ENCODE assay signal across 16 cellular contexts in genomic region chr10:74282853-74283205, GRCh38.
DNase-seq lines count a peak whose midpoint lies in the region; ATAC-seq and TF ChIP-seq lines count a peak whose summit lies in the region.
"Had no signal": no experiment of that assay in that cellular context is flagged by ENCODE, and none has a peak within 500 bp of the region (broad histone marks: within the 10 kb centered on the region; RNA-seq: fewer than 3 reads in every experiment).

No MANE protein-coding gene starts in this region.

- peaks cover 15% of the 10 kb centered on the region for H3K4me1 Mint-ChIP-seq in activated CD8-positive, alpha-beta T cell treated with anti-CD3 and anti-CD28 coated beads for 36 hours (ENCODE audit: low read depth)
- peaks cover 5% of the 10 kb centered on the region for H3K4me1 Mint-ChIP-seq in activated CD8-positive, alpha-beta T cell treated with anti-CD3 and anti-CD28 coated beads, Interleukin-2, amount 10 ng/mL, durations not matched to agents 7 days and 5 days (ENCODE audit: low read depth)

- no peaks in the 10 kb centered on the region for H4K20me1 ChIP-seq in fibroblast of lung (ENCODE audit: control insufficient read depth, extremely low read depth, insufficient read depth, low read length)

- H3K9ac ChIP-seq in adipocyte (ENCODE audit: low read length): no peak overlapping the region
- no peak overlapping the region for H3K9ac ChIP-seq in fibroblast of lung (ENCODE audit: insufficient read depth, low read length)

- H3K27me3 ChIP-seq in adipocyte (replicated peaks; ENCODE audit: control insufficient read depth, insufficient read depth, low read length) (no peaks in the 10 kb centered on the region), fibroblast of lung (ENCODE audit: control insufficient read depth, insufficient read depth, low read length) (no peaks in the 10 kb centered on the region)

- H3K4me1 ChIP-seq in adipocyte (ENCODE audit: control insufficient read depth, insufficient read depth, low read length) (peaks cover 11% of the 10 kb centered on the region), fibroblast of lung (ENCODE audit: control insufficient read depth, extremely low read depth, insufficient read depth, low read length) (no peaks in the 10 kb centered on the region), mucosa of descending colon (ENCODE audit: low read depth) (no peaks in the 10 kb centered on the region)

- H3K36me3 ChIP-seq in adipocyte (ENCODE audit: control insufficient read depth, insufficient read depth, low read length, severe bottlenecking) (peaks cover 5% of the 10 kb centered on the region), fibroblast of lung (ENCODE audit: control insufficient read depth, insufficient read depth, low read length) (no peaks in the 10 kb centered on the region), mucosa of descending colon (ENCODE audit: low read depth) (no peaks in the 10 kb centered on the region)

- no peaks in the 10 kb centered on the region for H3K27me3 Mint-ChIP-seq in activated CD8-positive, alpha-beta T cell treated with anti-CD3 and anti-CD28 coated beads for 36 hours
- H3K27me3 Mint-ChIP-seq in activated CD8-positive, alpha-beta T cell treated with anti-CD3 and anti-CD28 coated beads, Interleukin-2, amount 10 ng/mL, durations not matched to agents 7 days and 5 days (ENCODE audit: low read depth): no peaks in the 10 kb centered on the region

- TF ChIP-seq CTCF in activated CD8-positive, alpha-beta T cell treated with anti-CD3 and anti-CD28 coated beads for 36 hours (IDR thresholded peaks at IDR 0.05): no peak
- no peak for TF ChIP-seq CTCF in fibroblast of lung (conservative IDR thresholded peaks at IDR 0.05 in 1 of 2, IDR thresholded peaks at IDR 0.05 in 1 of 2; ENCODE audit: low read depth in 1 of 2, low read length in 2 of 2)
- TF ChIP-seq CTCF in mucosa of descending colon (IDR thresholded peaks at IDR 0.05): no peak

- peaks cover 22% of the 10 kb centered on the region for H3K36me3 Mint-ChIP-seq in activated CD8-positive, alpha-beta T cell treated with anti-CD3 and anti-CD28 coated beads for 36 hours (ENCODE audit: low read depth)
- peaks cover 29% of the 10 kb centered on the region for H3K36me3 Mint-ChIP-seq in activated CD8-positive, alpha-beta T cell treated with anti-CD3 and anti-CD28 coated beads, Interleukin-2, amount 10 ng/mL, durations not matched to agents 7 days and 5 days (ENCODE audit: low read depth)

- no peak overlapping the region for H3K27ac ChIP-seq in fibroblast of lung (ENCODE audit: insufficient read depth, low read length)
- H3K27ac ChIP-seq in caudate nucleus (ENCODE audit: low read depth, low read length): no peak overlapping the region
- H3K27ac ChIP-seq: C4-2B, coronary artery had no signal

- H3K4me3 ChIP-seq in adipocyte (ENCODE audit: low read length): no peak overlapping the region
- H3K4me3 ChIP-seq in fibroblast of lung (replicated peaks in 1 of 4; ENCODE audit: control extremely low read depth in 1 of 4, insufficient read depth in 1 of 4, low read depth in 3 of 4, low read length in 4 of 4): no peak overlapping the region
- H3K4me3 ChIP-seq in skeletal muscle cell (ENCODE audit: low read depth, low read length): no peak overlapping the region
- no peak overlapping the region for H3K4me3 ChIP-seq in mucosa of descending colon
- H3K4me3 ChIP-seq: coronary artery had no signal

- H3K9me3 ChIP-seq in adipocyte (ENCODE audit: control insufficient read depth, low read length) (peaks cover 25% of the 10 kb centered on the region), fibroblast of lung (ENCODE audit: control insufficient read depth, insufficient read depth, low read depth, low read length) (no peaks in the 10 kb centered on the region), mucosa of descending colon (no peaks in the 10 kb centered on the region)

- intact Hi-C loops in activated CD8-positive, alpha-beta T cell treated with anti-CD3 and anti-CD28 coated beads for 36 hours (cut with micrococcal nuclease): no loop called here
- intact Hi-C loops in mucosa of descending colon (cut with DNase I, micrococcal nuclease): no loop called here

- POLR2A ChIA-PET in activated CD8-positive, alpha-beta T cell treated with anti-CD3 and anti-CD28 coated beads for 36 hours (lab: Charles Lee): no interaction called here
- POLR2A ChIA-PET in activated CD8-positive, alpha-beta T cell treated with anti-CD3 and anti-CD28 coated beads, Interleukin-2, amount 10 ng/mL, durations not matched to agents 7 days and 5 days (lab: Charles Lee): no interaction called here

- H2AFZ ChIP-seq in fibroblast of lung (ENCODE audit: low read length): no peak overlapping the region

- CTCF ChIA-PET in activated CD8-positive, alpha-beta T cell treated with anti-CD3 and anti-CD28 coated beads for 36 hours (lab: Charles Lee): interaction anchor here (1.3 kb wide), 2 partner anchors 23 to 38 kb away, joined by 3 read pairs; no protein-coding TSS in a partner anchor
- CTCF ChIA-PET in activated CD8-positive, alpha-beta T cell treated with anti-CD3 and anti-CD28 coated beads, Interleukin-2, amount 10 ng/mL, durations not matched to agents 7 days and 5 days (lab: Charles Lee): no interaction called here

- no peak overlapping the region for H3K4me2 ChIP-seq in fibroblast of lung (ENCODE audit: extremely low read depth, insufficient read depth, low read length)

- H3K9me3 Mint-ChIP-seq in activated CD8-positive, alpha-beta T cell treated with anti-CD3 and anti-CD28 coated beads for 36 hours: peaks cover 12% of the 10 kb centered on the region
- H3K9me3 Mint-ChIP-seq in activated CD8-positive, alpha-beta T cell treated with anti-CD3 and anti-CD28 coated beads, Interleukin-2, amount 10 ng/mL, durations not matched to agents 7 days and 5 days (ENCODE audit: insufficient read depth): peaks cover 4% of the 10 kb centered on the region
- H3K9me3 Mint-ChIP-seq: neural crest cell had no signal

- H3K4me3 Mint-ChIP-seq in activated CD8-positive, alpha-beta T cell treated with anti-CD3 and anti-CD28 coated beads for 36 hours: no peak overlapping the region
- no peak overlapping the region for H3K4me3 Mint-ChIP-seq in activated CD8-positive, alpha-beta T cell treated with anti-CD3 and anti-CD28 coated beads, Interleukin-2, amount 10 ng/mL, durations not matched to agents 7 days and 5 days
- H3K4me3 Mint-ChIP-seq: neural crest cell had no signal

- H3K27ac Mint-ChIP-seq in activated CD8-positive, alpha-beta T cell treated with anti-CD3 and anti-CD28 coated beads for 36 hours: peak overlapping the region; percentile 34
- no peak overlapping the region for H3K27ac Mint-ChIP-seq in activated CD8-positive, alpha-beta T cell treated with anti-CD3 and anti-CD28 coated beads, Interleukin-2, amount 10 ng/mL, durations not matched to agents 7 days and 5 days

- peaks cover 1% of the 10 kb centered on the region for H3K79me2 ChIP-seq in fibroblast of lung (ENCODE audit: control insufficient read depth, insufficient read depth, low read length)

- ATAC-seq in activated CD8-positive, alpha-beta T cell treated with anti-CD3 and anti-CD28 coated beads for 36 hours: no peak
- ATAC-seq in activated CD8-positive, alpha-beta T cell treated with anti-CD3 and anti-CD28 coated beads, Interleukin-2, amount 10 ng/mL, durations not matched to agents 7 days and 5 days: no peak
- no peak for ATAC-seq in mucosa of descending colon
- ATAC-seq: stimulated activated naive CD8-positive, alpha-beta T cell treated with anti-CD3 and anti-CD28 coated beads, Interleukin-15, Interleukin-2, amounts not matched to agents 100 U/mL and 50 U/mL, for 24 hours had no signal

- no peak for DNase-seq in activated CD8-positive, alpha-beta T cell treated with anti-CD3 and anti-CD28 coated beads for 36 hours
- no peak for DNase-seq in activated CD8-positive, alpha-beta T cell treated with anti-CD3 and anti-CD28 coated beads, Interleukin-2, amount 10 ng/mL, durations not matched to agents 7 days and 5 days
- DNase-seq in adipocyte (ENCODE audit: low read depth) (peak; percentile 56), fibroblast of lung (ENCODE audit: low read depth in 2 of 2) (peak; percentile 46 to 49), skeletal muscle cell (ENCODE audit: low read depth) (peak; percentile 6), germinal center (ENCODE audit: low spot score) (no peak), mucosa of descending colon (no peak), caudate nucleus (lab: John Stamatoyannopoulos, UW) (no peak)
- DNase-seq: anterior cingulate cortex; DMS79; kidney; mesendoderm; stimulated activated naive CD8-positive, alpha-beta T cell treated with anti-CD3 and anti-CD28 coated beads, Interleukin-15, Interleukin-2, amounts not matched to agents 100 U/mL and 50 U/mL, for 24 hours had no signal

Comparison
In these comparisons a context has a peak if more than half of its experiments do, and no peak if none do; other contexts are left out.
1. DNase-seq: peak in adipocyte (single experiment), fibroblast of lung (2 of 2) and skeletal muscle cell (single experiment); none in activated CD8-positive, alpha-beta T cell treated with anti-CD3 and anti-CD28 coated beads for 36 hours (single experiment), activated CD8-positive, alpha-beta T cell treated with anti-CD3 and anti-CD28 coated beads, Interleukin-2, amount 10 ng/mL, durations not matched to agents 7 days and 5 days (single experiment), germinal center (single experiment), mucosa of descending colon (0 of 3) and caudate nucleus (0 of 61).